Comparison of ENCODE assay signal across 8 cellular contexts in the genomic region with DNA sequence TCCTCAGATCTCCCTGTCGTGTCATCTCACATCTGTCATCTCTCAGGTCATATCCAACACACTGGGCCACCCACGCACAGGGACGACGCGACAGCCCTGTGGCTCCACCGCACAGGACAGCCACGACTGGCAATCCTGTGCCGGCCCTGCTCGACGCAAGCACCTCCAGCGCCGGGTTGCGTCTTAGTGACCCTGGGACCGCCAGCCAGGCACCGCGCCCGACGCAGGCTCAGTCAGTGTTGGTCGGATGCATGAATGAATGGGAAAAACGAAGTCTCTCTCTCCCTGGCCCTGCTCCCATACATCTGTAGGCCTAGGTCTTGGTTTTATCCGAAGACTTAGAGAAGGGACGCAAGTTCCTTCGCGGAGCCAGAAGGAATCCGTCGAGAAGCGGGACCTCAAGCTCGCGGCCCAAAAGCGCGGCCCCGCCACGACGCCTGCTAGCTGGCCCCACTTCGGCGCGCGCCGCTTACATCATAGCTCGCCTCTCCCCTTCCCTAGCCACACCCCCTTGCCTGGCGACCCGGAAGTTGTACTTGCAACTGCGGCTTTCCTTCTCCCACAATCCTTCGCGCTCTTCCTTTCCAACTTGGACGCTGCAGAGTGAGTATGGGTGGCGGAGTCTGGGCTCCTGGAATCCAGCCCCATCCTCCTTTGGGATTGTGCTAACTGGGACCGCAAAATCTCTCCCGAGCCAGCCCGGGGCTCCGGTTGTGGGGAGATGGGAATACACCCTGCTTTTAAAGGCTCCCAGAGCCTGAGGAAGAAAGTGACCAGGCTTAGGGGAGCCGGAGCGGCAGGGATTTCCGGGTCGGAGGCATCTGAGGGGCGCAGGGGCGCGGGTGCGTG. TPM values are rescaled to one million over a fixed set of nuclear protein-coding genes. Genes with fewer than 3 reads are reported as not detected.
DNase-seq lines count a peak whose midpoint lies in the region; ATAC-seq and TF ChIP-seq lines count a peak whose summit lies in the region.

A gene (plus strand): TSS at position 577 of the 849 bp plus-strand sequence. CDS start 413 bp downstream, outside the sequence.

- in situ Hi-C loops in KBM-7 (cut with MboI; ENCODE audit: low pct_unique_long_range_greater_than_20kb, low sequenced_read_pairs): no loop called here

- peak within 1 kb of the TSS; percentile 99 for H3K4me3 Mint-ChIP-seq in activated T-cell treated with anti-CD3 and anti-CD28 coated beads, Interleukin-2, amount 50 U/mL, for 24 hours

- peaks cover 43% of the 10 kb centered on the region for H3K4me1 Mint-ChIP-seq in activated T-cell treated with anti-CD3 and anti-CD28 coated beads, Interleukin-2, amount 50 U/mL, for 24 hours (ENCODE audit: low read depth)

- peak; percentile 98 for ATAC-seq in GM21717 (IDR thresholded peaks at IDR 0.05; ENCODE audit: unreplicated experiment)

- H3K27me3 Mint-ChIP-seq in activated T-cell treated with anti-CD3 and anti-CD28 coated beads, Interleukin-2, amount 50 U/mL, for 24 hours: no peaks in the 10 kb centered on the region

- peak within 1 kb of the TSS; percentile 99 for H3K27ac Mint-ChIP-seq in activated T-cell treated with anti-CD3 and anti-CD28 coated beads, Interleukin-2, amount 50 U/mL, for 24 hours

- H3K36me3 ChIP-seq in mucosa of rectum (ENCODE audit: control insufficient read depth in 2 of 2, insufficient read depth in 2 of 2, low read length in 2 of 2): peaks cover 34 to 35% of the 10 kb centered on the region in 2 donors

- peaks cover 4% of the 10 kb centered on the region for H3K9me3 Mint-ChIP-seq in activated T-cell treated with anti-CD3 and anti-CD28 coated beads, Interleukin-2, amount 50 U/mL, for 24 hours

- no peaks in the 10 kb centered on the region for H3K27me3 ChIP-seq in mucosa of rectum (ENCODE audit: control insufficient read depth in 2 of 2, insufficient read depth in 2 of 2, low read length in 2 of 2)

- DNase-seq in DMS153 treated with DMSO at 0.1 percent for 48 hours (lab: John Stamatoyannopoulos, UW; ENCODE audit: unreplicated experiment) (peak; percentile 94), KBM-7 (peak; percentile 96), erythroblast (lab: John Stamatoyannopoulos, UW) (peak; percentile 97 to 98)
- peak; percentile 95 for DNase-seq in activated T-cell treated with anti-CD3 and anti-CD28 coated beads, Interleukin-2, amount 50 U/mL, for 24 hours
- peak; percentile 96 for DNase-seq in stimulated activated CD8-positive, alpha-beta memory T cell treated with anti-CD3 and anti-CD28 coated beads, Interleukin-4, amount 100 ng/mL, for 48 hours

- peak; percentile 99 for TF ChIP-seq POLR2A in erythroblast (IDR thresholded peaks at IDR 0.05; ENCODE audit: low read length)

- H3K27ac ChIP-seq in mucosa of rectum (ENCODE audit: low read depth in 2 of 2, low read length in 2 of 2): peak within 1 kb of the TSS; percentile 77 to 90

- H3K4me1 ChIP-seq in mucosa of rectum (ENCODE audit: control insufficient read depth in 2 of 2, insufficient read depth in 2 of 2, low read length in 2 of 2): peaks cover 15 to 18% of the 10 kb centered on the region in 2 donors

- H3K36me3 Mint-ChIP-seq in activated T-cell treated with anti-CD3 and anti-CD28 coated beads, Interleukin-2, amount 50 U/mL, for 24 hours (ENCODE audit: low read depth): peaks cover 53% of the 10 kb centered on the region

- no peaks in the 10 kb centered on the region for H3K9me3 ChIP-seq in mucosa of rectum (ENCODE audit: control insufficient read depth in 2 of 2, low read length in 2 of 2)

- H3K4me3 ChIP-seq in mucosa of rectum (ENCODE audit: low read length in 2 of 2): peak within 1 kb of the TSS; percentile 93 to 97

- peak within 1 kb of the TSS; percentile 96 to 98 for H3K9ac ChIP-seq in mucosa of rectum (ENCODE audit: low read depth in 1 of 2, low read length in 2 of 2)

TF ChIP-seq in PFSK-1, 5 proteins besides CTCF, POLR2A, EP300 and RAD21:
- TF ChIP-seq TAF1 (IDR thresholded peaks at IDR 0.05; ENCODE audit: borderline replicate concordance, insufficient read depth, low read length) (peak; percentile 100), SIN3A (IDR thresholded peaks at IDR 0.05; ENCODE audit: borderline replicate concordance, insufficient read depth, low read length) (peak; percentile 30; the same call in 1 of the 2 replicates), POLR2AphosphoS5 (IDR thresholded peaks at IDR 0.05; ENCODE audit: low read depth, low read length) (peak; percentile 98), FOXP2 (optimal IDR thresholded peaks at IDR 0.05; ENCODE audit: borderline replicate concordance, extremely low read depth, extremely low read length, insufficient read depth) (peak; percentile 64)
- TF ChIP-seq, protein P1, sequence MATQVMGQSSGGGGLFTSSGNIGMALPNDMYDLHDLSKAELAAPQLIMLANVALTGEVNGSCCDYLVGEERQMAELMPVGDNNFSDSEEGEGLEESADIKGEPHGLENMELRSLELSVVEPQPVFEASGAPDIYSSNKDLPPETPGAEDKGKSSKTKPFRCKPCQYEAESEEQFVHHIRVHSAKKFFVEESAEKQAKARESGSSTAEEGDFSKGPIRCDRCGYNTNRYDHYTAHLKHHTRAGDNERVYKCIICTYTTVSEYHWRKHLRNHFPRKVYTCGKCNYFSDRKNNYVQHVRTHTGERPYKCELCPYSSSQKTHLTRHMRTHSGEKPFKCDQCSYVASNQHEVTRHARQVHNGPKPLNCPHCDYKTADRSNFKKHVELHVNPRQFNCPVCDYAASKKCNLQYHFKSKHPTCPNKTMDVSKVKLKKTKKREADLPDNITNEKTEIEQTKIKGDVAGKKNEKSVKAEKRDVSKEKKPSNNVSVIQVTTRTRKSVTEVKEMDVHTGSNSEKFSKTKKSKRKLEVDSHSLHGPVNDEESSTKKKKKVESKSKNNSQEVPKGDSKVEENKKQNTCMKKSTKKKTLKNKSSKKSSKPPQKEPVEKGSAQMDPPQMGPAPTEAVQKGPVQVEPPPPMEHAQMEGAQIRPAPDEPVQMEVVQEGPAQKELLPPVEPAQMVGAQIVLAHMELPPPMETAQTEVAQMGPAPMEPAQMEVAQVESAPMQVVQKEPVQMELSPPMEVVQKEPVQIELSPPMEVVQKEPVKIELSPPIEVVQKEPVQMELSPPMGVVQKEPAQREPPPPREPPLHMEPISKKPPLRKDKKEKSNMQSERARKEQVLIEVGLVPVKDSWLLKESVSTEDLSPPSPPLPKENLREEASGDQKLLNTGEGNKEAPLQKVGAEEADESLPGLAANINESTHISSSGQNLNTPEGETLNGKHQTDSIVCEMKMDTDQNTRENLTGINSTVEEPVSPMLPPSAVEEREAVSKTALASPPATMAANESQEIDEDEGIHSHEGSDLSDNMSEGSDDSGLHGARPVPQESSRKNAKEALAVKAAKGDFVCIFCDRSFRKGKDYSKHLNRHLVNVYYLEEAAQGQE (IDR thresholded peaks at IDR 0.05; ENCODE audit: insufficient read depth in 1 of 2, low read depth in 2 of 2, low read length in 2 of 2): peak; percentile 59 to 80; a peak in 3 of 4 replicates

RNA-seq across cellular contexts. Expression of the gene that starts here (rescaled TPM):
- polyA plus RNA-seq in PFSK-1 (2012; ENCODE audit: insufficient read length, low read depth): 3,594 TPM

Comparison
In these comparisons a context has a peak if more than half of its experiments do, and no peak if none do; other contexts are left out.
1. Peak in every context shown above with its lines: DNase-seq, ATAC-seq, H3K4me3 ChIP-seq and H3K27ac ChIP-seq.